In genomic region chr1:3747522-3747848, GRCh38 we compare ENCODE assay signal across 8 cellular contexts. TPM values are rescaled to one million over a fixed set of nuclear protein-coding genes. Genes with fewer than 3 reads are reported as not detected.
DNase-seq lines count a peak whose midpoint lies in the region; ATAC-seq and TF ChIP-seq lines count a peak whose summit lies in the region.

No MANE protein-coding gene starts in this region.

- peaks cover 30% of the 10 kb centered on the region for H3K4me1 Mint-ChIP-seq in WTC11

- H3K27me3 Mint-ChIP-seq in WTC11 (ENCODE audit: low read depth): peaks cover 12% of the 10 kb centered on the region

- CTCF ChIA-PET in WTC11 (lab: Charles Lee): no interaction called here

- no peak for DNase-seq in GM12865 (ENCODE audit: low read depth)
- DNase-seq in WTC11 (ENCODE audit: low spot score): no peak
- no peak for DNase-seq in fibroblast of villous mesenchyme (ENCODE audit: low read depth)
- no peak for DNase-seq in skeletal muscle cell (ENCODE audit: low read depth)
- DNase-seq in middle frontal gyrus (ENCODE audit: extremely low spot score, low spot score): no peak

- H3K9me3 Mint-ChIP-seq in WTC11: no peaks in the 10 kb centered on the region

- H3K4me3 Mint-ChIP-seq in WTC11: peak overlapping the region; percentile 42

- peaks cover 13% of the 10 kb centered on the region; the same call in 1 of the 2 replicates for H3K36me3 Mint-ChIP-seq in WTC11

- no peak overlapping the region for H3K27ac Mint-ChIP-seq in WTC11

- TF ChIP-seq CTCF in GM12865 (IDR thresholded peaks at IDR 0.05; ENCODE audit: insufficient read depth, low read depth, low read length, missing control alignments): no peak
- no peak for TF ChIP-seq CTCF in WTC11 (IDR thresholded peaks at IDR 0.05)
- no peak for TF ChIP-seq CTCF in fibroblast of villous mesenchyme (IDR thresholded peaks at IDR 0.05; ENCODE audit: insufficient read depth, low read depth, low read length)

- ATAC-seq in WTC11 (no peak), GM21786 (IDR thresholded peaks at IDR 0.05; ENCODE audit: unreplicated experiment) (no peak), GM19467 (IDR thresholded peaks at IDR 0.05; ENCODE audit: unreplicated experiment) (no peak), HG02970 (IDR thresholded peaks at IDR 0.05; ENCODE audit: low FRiP score, unreplicated experiment) (no peak)

- POLR2A ChIA-PET in WTC11 (lab: Charles Lee): no interaction called here

- H3K4me3 ChIP-seq in GM12865 (ENCODE audit: low read depth, low read length) (peak overlapping the region; percentile 67), fibroblast of villous mesenchyme (ENCODE audit: low read depth, low read length) (peak overlapping the region; percentile 71), skeletal muscle cell (ENCODE audit: low read depth, low read length) (peak overlapping the region; percentile 72)

TF ChIP-seq in WTC11, 78 proteins besides CTCF, POLR2A, EP300 and RAD21:
- TF ChIP-seq EMX1 (CRISPR knock-in tag; IDR thresholded peaks at IDR 0.05) (no peak), NFYB (CRISPR knock-in tag; conservative IDR thresholded peaks at IDR 0.05; ENCODE audit: low read depth) (no peak), CBFB (CRISPR knock-in tag; IDR thresholded peaks at IDR 0.05; ENCODE audit: low read depth) (no peak), NFATC4 (CRISPR knock-in tag; IDR thresholded peaks at IDR 0.05) (no peak), MYBL2 (CRISPR knock-in tag; IDR thresholded peaks at IDR 0.05) (no peak), E2F1 (CRISPR knock-in tag; IDR thresholded peaks at IDR 0.05) (no peak), FOXP4 (CRISPR knock-in tag; IDR thresholded peaks at IDR 0.05) (no peak), USF2 (CRISPR knock-in tag; IDR thresholded peaks at IDR 0.05) (no peak), ATF1 (CRISPR knock-in tag; IDR thresholded peaks at IDR 0.05) (no peak), NR3C1 (CRISPR knock-in tag; conservative IDR thresholded peaks at IDR 0.05; ENCODE audit: low read depth) (no peak), ZBTB21 (CRISPR knock-in tag; IDR thresholded peaks at IDR 0.05; ENCODE audit: borderline replicate concordance) (no peak), ELF4 (CRISPR knock-in tag; IDR thresholded peaks at IDR 0.05; ENCODE audit: low read depth) (no peak), TEAD1 (CRISPR knock-in tag; IDR thresholded peaks at IDR 0.05) (no peak), ZNF281 (CRISPR knock-in tag; IDR thresholded peaks at IDR 0.05) (no peak), TP53 (CRISPR knock-in tag; IDR thresholded peaks at IDR 0.05) (no peak), IRF1 (CRISPR knock-in tag; IDR thresholded peaks at IDR 0.05) (no peak), GABPB1 (CRISPR knock-in tag; IDR thresholded peaks at IDR 0.05) (no peak), SOX15 (CRISPR knock-in tag; IDR thresholded peaks at IDR 0.05) (no peak), E2F5 (CRISPR knock-in tag; IDR thresholded peaks at IDR 0.05) (no peak), FOXK1 (CRISPR knock-in tag; IDR thresholded peaks at IDR 0.05) (no peak)
TF ChIP-seq in WTC11: peak in this region for 0.

RNA-seq across cellular contexts. Expression of gene CCDC27, which starts 4.8 kb away (rescaled TPM):
- total RNA-seq in WTC11 (2021): 0.13 to 0.25 TPM (median 0.23 TPM) in 3 replicates
- total RNA-seq in fibroblast of villous mesenchyme: not detected in 2 replicates

RNA-seq across cellular contexts. Expression of gene SMIM1, which starts 25.1 kb away (rescaled TPM):
- total RNA-seq in WTC11 (2021): 10.2 to 11.1 TPM (median 10.3 TPM) in 3 replicates
- 1.7 and 3.5 TPM in 2 replicates for total RNA-seq in fibroblast of villous mesenchyme

RNA-seq across cellular contexts. Expression of gene LRRC47, which starts 48.8 kb away (rescaled TPM):
- 70.6 to 92.4 TPM (median 71.0 TPM) in 3 replicates for total RNA-seq in WTC11 (2021)
- total RNA-seq in fibroblast of villous mesenchyme: 29.0 and 31.1 TPM in 2 replicates
